Comparison of ENCODE assay signal across 1 cellular context in the genomic region with DNA sequence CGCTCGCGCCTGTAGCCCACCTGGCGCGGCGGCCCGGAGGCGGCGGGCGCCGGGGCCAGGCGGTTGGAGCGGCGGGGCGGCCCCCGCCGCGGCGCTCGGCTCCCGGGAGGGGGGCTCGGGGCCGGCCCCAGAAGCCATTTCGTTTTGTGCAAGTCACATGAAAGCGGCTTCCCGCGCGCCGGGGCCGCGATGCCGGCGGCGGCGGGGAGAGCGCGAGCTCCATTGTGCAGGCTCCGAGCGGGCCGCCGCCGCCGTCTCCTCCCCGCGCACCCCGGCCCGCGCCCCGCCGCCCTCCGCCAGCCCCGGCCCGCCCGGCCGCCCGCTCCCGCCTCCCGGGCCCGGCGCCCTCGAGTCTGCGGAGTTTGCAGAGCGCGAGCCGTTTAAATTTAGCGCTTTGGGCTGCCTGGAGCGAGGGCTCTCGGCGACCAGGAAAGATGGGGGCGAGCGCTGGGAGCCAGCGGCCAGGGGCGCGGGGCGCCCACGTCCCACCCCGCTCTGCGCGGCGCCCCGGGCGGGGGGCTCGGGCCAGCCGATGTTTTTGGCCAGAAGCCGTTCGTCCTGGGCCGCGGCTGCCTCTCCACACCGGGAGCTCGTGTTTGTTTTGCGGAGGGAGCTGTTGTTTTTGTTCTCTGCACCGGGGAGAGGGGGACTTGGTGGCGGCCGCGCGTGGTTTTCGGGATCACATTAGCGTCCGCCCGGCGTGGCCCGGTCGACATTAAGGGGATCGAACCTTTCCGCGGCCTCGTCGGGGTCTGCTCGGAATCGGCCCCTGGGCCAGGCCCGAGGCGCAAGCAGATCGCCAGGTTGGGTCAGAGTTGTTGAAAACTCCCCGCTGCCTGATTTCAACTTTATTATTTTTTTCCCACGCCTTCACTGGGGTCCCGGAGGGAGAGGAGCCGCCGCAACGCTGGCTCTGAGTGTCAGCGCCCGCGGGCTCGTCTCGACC.
TF ChIP-seq lines count a peak whose summit lies in the region.

No MANE protein-coding gene starts in this region.

TF ChIP-seq in endothelial cell of umbilical vein, 7 proteins besides CTCF, POLR2A, EP300 and RAD21:
- no peak for TF ChIP-seq GATA2 (IDR thresholded peaks at IDR 0.05; ENCODE audit: insufficient read depth, insufficient read length, low read depth, low read length)
- TF ChIP-seq FOS (IDR thresholded peaks at IDR 0.05; ENCODE audit: borderline replicate concordance, insufficient read depth, low read length) = no peak
- no peak for TF ChIP-seq JUN (IDR thresholded peaks at IDR 0.05; ENCODE audit: borderline replicate concordance, insufficient read depth, insufficient read length, low read depth)
- TF ChIP-seq POLR2AphosphoS5 (IDR thresholded peaks at IDR 0.05; ENCODE audit: insufficient read depth, low read depth, low read length) = no peak
- TF ChIP-seq, protein P1, sequence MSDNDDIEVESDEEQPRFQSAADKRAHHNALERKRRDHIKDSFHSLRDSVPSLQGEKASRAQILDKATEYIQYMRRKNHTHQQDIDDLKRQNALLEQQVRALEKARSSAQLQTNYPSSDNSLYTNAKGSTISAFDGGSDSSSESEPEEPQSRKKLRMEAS (IDR thresholded peaks at IDR 0.05; ENCODE audit: insufficient read depth, insufficient read length) = no peak
- TF ChIP-seq EZH2 (IDR thresholded peaks at IDR 0.05; ENCODE audit: borderline replicate concordance, low read depth, low read length, severe bottlenecking) = no peak
